ENCODE assay signal across 1 cellular context in genomic region chr4:8428288-8429097, GRCh38.
TF ChIP-seq lines count a peak whose summit lies in the region.

No MANE protein-coding gene starts in this region.

TF ChIP-seq in K562, 482 proteins besides CTCF, POLR2A, EP300 and RAD21 (continued from another document and continues in another):
- TF ChIP-seq VEZF1 (CRISPR knock-in tag; IDR thresholded peaks at IDR 0.05): peak; percentile 83; the same call in 1 of the 2 replicates
- TF ChIP-seq NFYB (IDR thresholded peaks at IDR 0.05; ENCODE audit: extremely low read depth, insufficient read length): no peak
- peak in 1 of 2 experiments; percentile 98; a peak in 2 of 4 replicates for TF ChIP-seq HDAC1 (IDR thresholded peaks at IDR 0.05)
- TF ChIP-seq SRF (CRISPR knock-in tag; IDR thresholded peaks at IDR 0.05): peak in 1 of 2 experiments; percentile 63; a peak in 1 of 4 replicates
- peak; percentile 73; the same call in 1 of the 2 replicates for TF ChIP-seq PATZ1 (CRISPR knock-in tag; IDR thresholded peaks at IDR 0.05; ENCODE audit: borderline replicate concordance)
- TF ChIP-seq ESRRA (IDR thresholded peaks at IDR 0.05; ENCODE audit: borderline replicate concordance, low read depth): peak; percentile 62; the same call in 1 of the 2 replicates
- TF ChIP-seq BRD4 (IDR thresholded peaks at IDR 0.05): no peak
- peak; percentile 52 for TF ChIP-seq ZNF316 (IDR thresholded peaks at IDR 0.05)
- TF ChIP-seq UBTF (IDR thresholded peaks at IDR 0.05; ENCODE audit: borderline replicate concordance in 1 of 2, low read depth in 2 of 2, low read length in 2 of 2): 0 out of 4 replicates have a peak, but pooled peaks of 1 of the 2 experiments have one; percentile 28
- peak; percentile 3 for TF ChIP-seq MEIS2 (IDR thresholded peaks at IDR 0.05; ENCODE audit: partially characterized antibody)
- peak; percentile 84 to 94 for TF ChIP-seq MNT (conservative IDR thresholded peaks at IDR 0.05)
- no peak for TF ChIP-seq BCOR (IDR thresholded peaks at IDR 0.05)
- TF ChIP-seq REST (CRISPR knock-in tag; IDR thresholded peaks at IDR 0.05; ENCODE audit: low read depth): peak; percentile 72; the same call in 1 of the 2 replicates
- 0 out of 4 replicates have a peak, but pooled peaks of 1 of the 2 experiments have one; percentile 65 for TF ChIP-seq NONO (IDR thresholded peaks at IDR 0.05; ENCODE audit: low read depth in 2 of 2, low read length in 1 of 2)
- peak in 1 of 2 experiments; percentile 91; a peak in 2 of 4 replicates for TF ChIP-seq CSDE1 (IDR thresholded peaks at IDR 0.05)
- peak; percentile 97 for TF ChIP-seq TFAP4 (CRISPR knock-in tag; IDR thresholded peaks at IDR 0.05; ENCODE audit: borderline replicate concordance)
- TF ChIP-seq ZBTB17 (CRISPR knock-in tag; IDR thresholded peaks at IDR 0.05): peak; percentile 42; the same call in 1 of the 2 replicates
- peak; percentile 95 for TF ChIP-seq MXI1 (IDR thresholded peaks at IDR 0.05; ENCODE audit: low read depth, low read length)
- peak; percentile 33 for TF ChIP-seq TBP (optimal IDR thresholded peaks at IDR 0.05; ENCODE audit: low read depth, low read length)
- 0 out of 2 replicates have a peak, but pooled peaks have one; percentile 44 for TF ChIP-seq DIDO1 (tag; IDR thresholded peaks at IDR 0.05; ENCODE audit: low read depth)
- peak; percentile 74 for TF ChIP-seq NEUROD1 (IDR thresholded peaks at IDR 0.05; ENCODE audit: borderline replicate concordance, low read depth, low read length, partially characterized antibody)
- peak; percentile 77 for TF ChIP-seq JUN (IDR thresholded peaks at IDR 0.05; ENCODE audit: borderline replicate concordance, low read depth, low read length)
- TF ChIP-seq JUN (CRISPR knock-in tag; IDR thresholded peaks at IDR 0.05; ENCODE audit: borderline replicate concordance): 0 out of 2 replicates have a peak, but pooled peaks have one; percentile 54
- TF ChIP-seq TBL1XR1 (IDR thresholded peaks at IDR 0.05; ENCODE audit: low read length in 2 of 2): peak in 1 of 2 experiments; percentile 72; a peak in 1 of 4 replicates
- peak; percentile 97 for TF ChIP-seq RFX1 (IDR thresholded peaks at IDR 0.05)
- TF ChIP-seq ZKSCAN1 (IDR thresholded peaks at IDR 0.05; ENCODE audit: low read depth, low read length): peak; percentile 33; the same call in 1 of the 2 replicates
- peak; percentile 83 for TF ChIP-seq MAX (CRISPR knock-in tag; IDR thresholded peaks at IDR 0.05)
- 0 out of 2 replicates have a peak, but pooled peaks have one; percentile 23 for TF ChIP-seq KLF6 (CRISPR knock-in tag; IDR thresholded peaks at IDR 0.05; ENCODE audit: borderline replicate concordance)
- 0 out of 2 replicates have a peak, but pooled peaks have one; percentile 47 for TF ChIP-seq MBD2 (IDR thresholded peaks at IDR 0.05; ENCODE audit: borderline replicate concordance, low read depth)
- TF ChIP-seq MAFK (IDR thresholded peaks at IDR 0.05; ENCODE audit: low read length): no peak
- peak; percentile 100 for TF ChIP-seq ARID4B (CRISPR knock-in tag; IDR thresholded peaks at IDR 0.05)
- peak; percentile 87 for TF ChIP-seq ATF1 (CRISPR knock-in tag; IDR thresholded peaks at IDR 0.05)
- TF ChIP-seq ATF1 (tag; IDR thresholded peaks at IDR 0.05): peak; percentile 99
- TF ChIP-seq KDM5B (IDR thresholded peaks at IDR 0.05; ENCODE audit: insufficient replicate concordance, low read depth, low read length): peak; percentile 68
- TF ChIP-seq ZBTB8A (IDR thresholded peaks at IDR 0.05; ENCODE audit: partially characterized antibody): no peak
- peak; percentile 99 for TF ChIP-seq SIN3A (IDR thresholded peaks at IDR 0.05; ENCODE audit: borderline replicate concordance in 2 of 2, control insufficient read depth in 1 of 2, low read depth in 2 of 2, low read length in 2 of 2)
- TF ChIP-seq ZSCAN29 (IDR thresholded peaks at IDR 0.05): no peak
- TF ChIP-seq TFAM (CRISPR knock-in tag; conservative IDR thresholded peaks at IDR 0.05): no peak
- 0 out of 2 replicates have a peak, but pooled peaks have one; percentile 25 for TF ChIP-seq THAP7 (CRISPR knock-in tag; IDR thresholded peaks at IDR 0.05)
- peak; percentile 87 to 93 for TF ChIP-seq MAZ (CRISPR knock-in tag; conservative IDR thresholded peaks at IDR 0.05 in 1 of 2, IDR thresholded peaks at IDR 0.05 in 1 of 2)
- peak; percentile 65 for TF ChIP-seq PHF20 (IDR thresholded peaks at IDR 0.05; ENCODE audit: partially characterized antibody)
- peak; percentile 99 for TF ChIP-seq SAP30 (IDR thresholded peaks at IDR 0.05; ENCODE audit: borderline replicate concordance, insufficient read depth, low read depth, low read length, poor library complexity, severe bottlenecking)
- peak; percentile 59 for TF ChIP-seq POLR2B (IDR thresholded peaks at IDR 0.05; ENCODE audit: low read depth, partially characterized antibody)
- peak; percentile 69; the same call in 1 of the 2 replicates for TF ChIP-seq PHF8 (IDR thresholded peaks at IDR 0.05; ENCODE audit: borderline replicate concordance, low read length)
- TF ChIP-seq POLR2G (IDR thresholded peaks at IDR 0.05; ENCODE audit: low read depth, low read length): peak; percentile 86
